In the genomic region with DNA sequence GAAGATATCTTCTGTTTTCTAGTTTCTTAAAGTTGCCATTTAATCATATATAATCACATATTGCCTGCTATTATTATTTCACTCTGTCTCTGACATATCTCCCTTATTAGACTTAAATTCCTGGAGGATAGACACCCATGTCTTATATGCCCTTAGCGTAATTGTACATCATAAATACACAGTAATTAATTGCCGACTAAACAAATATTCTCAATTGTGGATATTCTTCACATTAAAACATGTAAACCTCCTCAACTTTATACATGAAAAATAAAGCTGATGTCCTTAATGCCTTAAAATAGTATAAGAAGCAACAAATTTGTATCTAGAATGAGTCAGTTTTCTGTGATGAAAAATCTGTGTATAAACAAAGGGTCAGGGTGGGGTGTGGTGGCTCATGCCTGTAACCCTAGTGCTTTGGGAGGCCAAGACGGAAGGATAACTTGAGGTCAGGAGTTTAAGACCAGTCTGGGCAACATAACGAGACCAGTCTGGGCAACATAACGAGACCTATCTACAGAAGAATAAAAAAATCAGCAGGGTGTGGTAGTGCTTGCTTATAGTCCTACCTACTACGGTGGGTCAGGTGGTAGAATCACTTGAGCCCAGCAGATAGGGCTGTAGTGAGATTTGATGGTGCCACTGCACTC, we compare ENCODE assay signal across 3 cellular contexts.
TF ChIP-seq lines count a peak whose summit lies in the region.

No MANE protein-coding gene starts in this region.

TF ChIP-seq in A549, 52 proteins besides CTCF, POLR2A, EP300 and RAD21:
- TF ChIP-seq TP53 (CRISPR knock-in tag; IDR thresholded peaks at IDR 0.05) (no peak), MAZ (IDR thresholded peaks at IDR 0.05; ENCODE audit: borderline replicate concordance, low read depth, low read length) (no peak), MAFK (IDR thresholded peaks at IDR 0.05; ENCODE audit: partially characterized antibody) (peak; percentile 93)
- TF ChIP-seq, protein P1, sequence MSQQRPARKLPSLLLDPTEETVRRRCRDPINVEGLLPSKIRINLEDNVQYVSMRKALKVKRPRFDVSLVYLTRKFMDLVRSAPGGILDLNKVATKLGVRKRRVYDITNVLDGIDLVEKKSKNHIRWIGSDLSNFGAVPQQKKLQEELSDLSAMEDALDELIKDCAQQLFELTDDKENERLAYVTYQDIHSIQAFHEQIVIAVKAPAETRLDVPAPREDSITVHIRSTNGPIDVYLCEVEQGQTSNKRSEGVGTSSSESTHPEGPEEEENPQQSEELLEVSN (IDR thresholded peaks at IDR 0.05; ENCODE audit: borderline replicate concordance, low read depth) = no peak

TF ChIP-seq in IMR-90, 13 proteins besides CTCF, POLR2A, EP300 and RAD21:
- TF ChIP-seq FOS (IDR thresholded peaks at IDR 0.05; ENCODE audit: low read depth, low read length) = no peak
- no peak for TF ChIP-seq CHD1 (IDR thresholded peaks at IDR 0.05; ENCODE audit: low read depth, low read length)
- no peak for TF ChIP-seq SMC3 (IDR thresholded peaks at IDR 0.05; ENCODE audit: low read depth, low read length)
- TF ChIP-seq RFX5 (IDR thresholded peaks at IDR 0.05; ENCODE audit: low read depth, low read length) = no peak
- TF ChIP-seq, protein P2, sequence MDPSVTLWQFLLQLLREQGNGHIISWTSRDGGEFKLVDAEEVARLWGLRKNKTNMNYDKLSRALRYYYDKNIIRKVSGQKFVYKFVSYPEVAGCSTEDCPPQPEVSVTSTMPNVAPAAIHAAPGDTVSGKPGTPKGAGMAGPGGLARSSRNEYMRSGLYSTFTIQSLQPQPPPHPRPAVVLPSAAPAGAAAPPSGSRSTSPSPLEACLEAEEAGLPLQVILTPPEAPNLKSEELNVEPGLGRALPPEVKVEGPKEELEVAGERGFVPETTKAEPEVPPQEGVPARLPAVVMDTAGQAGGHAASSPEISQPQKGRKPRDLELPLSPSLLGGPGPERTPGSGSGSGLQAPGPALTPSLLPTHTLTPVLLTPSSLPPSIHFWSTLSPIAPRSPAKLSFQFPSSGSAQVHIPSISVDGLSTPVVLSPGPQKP (IDR thresholded peaks at IDR 0.05; ENCODE audit: borderline replicate concordance, low read depth, low read length) = no peak
- TF ChIP-seq MAZ (IDR thresholded peaks at IDR 0.05; ENCODE audit: borderline replicate concordance, low read depth, low read length) = no peak
- peak; percentile 91 for TF ChIP-seq MAFK (IDR thresholded peaks at IDR 0.05; ENCODE audit: low read depth, low read length)
TF ChIP-seq in IMR-90: peak in this region for 1.

TF ChIP-seq in K562, 482 proteins besides CTCF, POLR2A, EP300 and RAD21:
- peak; percentile 73 for TF ChIP-seq MAFK (IDR thresholded peaks at IDR 0.05; ENCODE audit: low read length)
- TF ChIP-seq, protein P3, sequence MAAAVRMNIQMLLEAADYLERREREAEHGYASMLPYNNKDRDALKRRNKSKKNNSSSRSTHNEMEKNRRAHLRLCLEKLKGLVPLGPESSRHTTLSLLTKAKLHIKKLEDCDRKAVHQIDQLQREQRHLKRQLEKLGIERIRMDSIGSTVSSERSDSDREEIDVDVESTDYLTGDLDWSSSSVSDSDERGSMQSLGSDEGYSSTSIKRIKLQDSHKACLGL (CRISPR knock-in tag; IDR thresholded peaks at IDR 0.05; ENCODE audit: borderline replicate concordance, poor library complexity, severe bottlenecking) = no peak
- no peak for TF ChIP-seq SIN3A (IDR thresholded peaks at IDR 0.05; ENCODE audit: borderline replicate concordance in 2 of 2, control insufficient read depth in 1 of 2, low read depth in 2 of 2, low read length in 2 of 2)
- peak; percentile 92 for TF ChIP-seq ZNF316 (IDR thresholded peaks at IDR 0.05)
- TF ChIP-seq C11orf30 (IDR thresholded peaks at IDR 0.05; ENCODE audit: low read depth) = peak; percentile 81
- TF ChIP-seq MAFF (IDR thresholded peaks at IDR 0.05; ENCODE audit: low read length) = peak; percentile 74
- peak; percentile 47 for TF ChIP-seq MAFG (tag; conservative IDR thresholded peaks at IDR 0.05)
TF ChIP-seq in K562: peak in this region for 5.
